11 cellular contexts compared by ENCODE assay signal in the genomic region with DNA sequence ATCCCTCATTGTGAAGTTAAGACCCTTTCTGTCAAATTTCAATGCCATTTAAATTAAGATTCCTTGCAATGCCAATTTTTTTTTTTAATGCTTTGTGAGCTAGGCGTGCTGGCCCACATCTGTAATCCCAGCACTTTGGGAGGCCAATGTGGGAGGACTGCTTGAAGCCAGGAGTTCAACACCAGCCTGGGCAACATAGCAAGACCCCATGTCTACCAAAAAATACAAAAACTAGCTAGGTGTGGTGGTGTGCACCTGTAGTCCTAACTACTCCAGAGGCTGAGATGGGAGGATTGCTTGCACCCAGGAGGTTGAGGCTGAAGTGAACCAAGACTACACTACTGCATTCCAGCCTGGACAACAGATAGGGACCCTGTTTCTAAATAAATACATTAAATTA.
"Had no signal": no experiment of that assay in that cellular context is flagged by ENCODE, and none has a peak within 500 bp of the region (broad histone marks: within the 10 kb centered on the region; RNA-seq: fewer than 3 reads in every experiment).

No MANE protein-coding gene starts in this region.

- H3K36me3 ChIP-seq: HAP-1 had no signal

- H3K27ac Mint-ChIP-seq: GM23338, H9, HFFc6 had no signal

- H3K9me3 Mint-ChIP-seq: GM23338, H9, HFFc6 had no signal

- FAIRE-seq: H1, H54 had no signal

- H2AFZ ChIP-seq: GM23248, GM23338 had no signal

- DNase-seq: GM23248, GOT3, H7, H9, HCEC 1CT, HFFc6 had no signal

- H3K4me3 ChIP-seq: GM23248, GM23338, HAP-1 had no signal

- H3K4me3 Mint-ChIP-seq: GM23338, H9, HFFc6 had no signal

- ATAC-seq: GM23338, HCT116 had no signal

- H3K9me3 ChIP-seq: HAP-1 had no signal

- H3K27ac ChIP-seq: GM23248 had no signal

- H3K9ac ChIP-seq: GM23248 had no signal

- H3K4me2 ChIP-seq: GM23338 had no signal
